In the genomic region with DNA sequence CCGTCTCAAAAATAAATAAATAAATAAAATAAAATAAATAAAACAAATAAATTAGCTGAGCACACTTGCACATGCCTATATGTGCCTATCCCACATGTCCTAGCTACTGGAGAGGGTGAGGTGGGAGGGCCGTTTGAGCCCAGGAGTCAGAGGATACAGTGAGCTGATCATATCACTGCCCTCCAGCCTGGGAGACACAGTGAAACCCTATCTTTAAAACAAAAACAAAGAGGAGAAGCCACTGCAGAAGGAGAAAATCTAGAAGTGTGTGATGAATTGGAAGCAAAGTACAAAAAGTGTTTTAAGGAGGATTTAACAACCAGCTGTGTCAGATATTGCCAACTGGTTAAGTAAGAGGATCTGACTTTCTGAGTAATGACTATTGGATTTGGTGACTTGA, we compare ENCODE assay signal across 9 cellular contexts.
"Had no signal": no experiment of that assay in that cellular context is flagged by ENCODE, and none has a peak within 500 bp of the region (broad histone marks: within the 10 kb centered on the region; RNA-seq: fewer than 3 reads in every experiment).

No MANE protein-coding gene starts in this region.

- H3K4me3 ChIP-seq: GM23248, HAP-1 had no signal

- H2AFZ ChIP-seq: GM23248 had no signal

- H3K27ac ChIP-seq: GM23248, HL-60 had no signal

- H3K36me3 ChIP-seq: HAP-1 had no signal

- H3K36me3 Mint-ChIP-seq: IgD-negative memory B cell had no signal

- H3K9ac ChIP-seq: GM23248 had no signal

- H3K27ac Mint-ChIP-seq: HFFc6 had no signal

- ATAC-seq: HCT116, HepG2 had no signal

- DNase-seq: GM23248, GOT3, H7, HFFc6 had no signal

- H3K4me1 ChIP-seq: HAP-1 had no signal

- H3K9me3 ChIP-seq: HAP-1 had no signal

- H3K4me3 Mint-ChIP-seq: HFFc6 had no signal
